ENCODE assay signal across 8 cellular contexts in the genomic region with DNA sequence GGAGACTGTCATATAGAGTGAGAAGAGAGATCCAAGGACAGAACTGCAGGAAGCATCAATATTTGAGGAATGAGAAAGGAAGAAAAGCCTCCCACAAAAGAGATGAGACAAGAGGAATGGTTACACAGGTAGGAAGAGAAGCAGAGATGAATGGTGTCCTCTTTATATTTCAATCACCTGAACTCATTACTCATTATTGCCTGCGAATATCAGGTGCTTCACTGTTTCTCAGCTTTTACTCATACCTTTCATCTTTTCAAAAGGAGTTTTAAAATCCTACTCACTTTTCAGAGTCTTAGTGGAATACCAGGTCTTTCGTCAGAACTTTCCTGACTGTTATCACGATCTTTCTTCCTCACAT. TPM values are rescaled to one million over a fixed set of nuclear protein-coding genes. Genes with fewer than 3 reads are reported as not detected.
A peak's percentile ranks its signal among the peaks of the same experiment; 100 is the strongest.
DNase-seq lines count a peak whose midpoint lies in the region; ATAC-seq and TF ChIP-seq lines count a peak whose summit lies in the region.

No MANE protein-coding gene starts in this region.

- no peaks in the 10 kb centered on the region for H3K27me3 ChIP-seq in mesenchymal stem cell (ENCODE audit: control insufficient read depth in 1 of 2, insufficient read depth in 1 of 2, low read length in 2 of 2)
- H3K27me3 ChIP-seq in A673 (replicated peaks; ENCODE audit: insufficient read depth, low read depth, low read length, poor library complexity), result no peaks in the 10 kb centered on the region

- H2BK5ac ChIP-seq in mesenchymal stem cell (ENCODE audit: low read depth, low read length, poor library complexity, severe bottlenecking), result no peak overlapping the region

- no peak overlapping the region for H2AFZ ChIP-seq in mesenchymal stem cell (ENCODE audit: low read depth, low read length)

- H3K79me1 ChIP-seq in mesenchymal stem cell (replicated peaks; ENCODE audit: low read length, poor library complexity, severe bottlenecking), result no peaks in the 10 kb centered on the region

- H3K36me3 Mint-ChIP-seq in activated naive CD8-positive, alpha-beta T cell, result peaks cover 6% of the 10 kb centered on the region

- H4K8ac ChIP-seq in mesenchymal stem cell (ENCODE audit: low read length), result no peak overlapping the region

- no peak overlapping the region for H2BK12ac ChIP-seq in mesenchymal stem cell (ENCODE audit: low read length in 2 of 2)

- ATAC-seq in GM18861 (IDR thresholded peaks at IDR 0.05; ENCODE audit: unreplicated experiment), result peak; percentile 25
- ATAC-seq in HG02798 (IDR thresholded peaks at IDR 0.05; ENCODE audit: poor library complexity, unreplicated experiment), result peak; percentile 31

- H3K23ac ChIP-seq in mesenchymal stem cell (ENCODE audit: low read length in 2 of 2), result no peak overlapping the region

- H3K14ac ChIP-seq in mesenchymal stem cell (ENCODE audit: low read length in 2 of 2), result no peak overlapping the region

- POLR2A ChIA-PET in A673 (lab: Charles Lee; ENCODE audit: low non-redundant PET), result no interaction called here

- no peak overlapping the region for H3K4ac ChIP-seq in mesenchymal stem cell (ENCODE audit: low read depth in 1 of 2, low read length in 2 of 2)

- peak overlapping the region in 1 of 2 experiments; percentile 70 for H3K4me3 ChIP-seq in mesenchymal stem cell (ENCODE audit: insufficient read depth in 1 of 2, low read depth in 1 of 2, low read length in 2 of 2)
- no peak overlapping the region for H3K4me3 ChIP-seq in A673 (ENCODE audit: low read depth, low read length, poor library complexity, severe bottlenecking)

- peaks cover 32% of the 10 kb centered on the region for H3K4me1 Mint-ChIP-seq in activated naive CD8-positive, alpha-beta T cell (ENCODE audit: low read depth)

- DNase-seq in mesenchymal stem cell (no peak), KG1 (lab: John Stamatoyannopoulos, UW) (no peak), A673 (ENCODE audit: low spot score) (no peak), DMS 273 treated with DMSO at 0.1 percent for 48 hours (lab: John Stamatoyannopoulos, UW) (no peak)
- DNase-seq in central memory CD4-positive, alpha-beta T cell, result no peak

- no peak overlapping the region for H2AK5ac ChIP-seq in mesenchymal stem cell (ENCODE audit: low read length, severe bottlenecking)

- TF ChIP-seq CTCF in A673 (conservative IDR thresholded peaks at IDR 0.05; ENCODE audit: low read depth, low read length), result no peak

- no peak overlapping the region for H2BK15ac ChIP-seq in mesenchymal stem cell (ENCODE audit: low read depth, poor library complexity, severe bottlenecking)

- CTCF ChIA-PET in A673 (lab: Charles Lee), result no interaction called here

- H2BK120ac ChIP-seq in mesenchymal stem cell (ENCODE audit: low read depth, low read length), result no peak overlapping the region

- peak overlapping the region; percentile 92 for H3K4me3 Mint-ChIP-seq in activated naive CD8-positive, alpha-beta T cell

- peak overlapping the region; percentile 95 for H3K27ac Mint-ChIP-seq in activated naive CD8-positive, alpha-beta T cell

- H3K27me3 Mint-ChIP-seq in activated naive CD8-positive, alpha-beta T cell, result peaks cover 2% of the 10 kb centered on the region

- intact Hi-C loops in A673 (cut with micrococcal nuclease; ENCODE audit: unreplicated experiment), result no loop called here

- no peak overlapping the region for H3K27ac ChIP-seq in mesenchymal stem cell (ENCODE audit: low read length, poor library complexity, severe bottlenecking)
- H3K27ac ChIP-seq in A673 (ENCODE audit: low read depth, low read length, poor library complexity, severe bottlenecking), result no peak overlapping the region

- no peaks in the 10 kb centered on the region for H3K36me3 ChIP-seq in mesenchymal stem cell (ENCODE audit: control insufficient read depth in 1 of 2, insufficient read depth in 2 of 2, low read depth in 1 of 2, low read length in 2 of 2)
- H3K36me3 ChIP-seq in A673 (ENCODE audit: insufficient read depth, low read length, poor library complexity, severe bottlenecking), result no peaks in the 10 kb centered on the region

- H3K9me3 Mint-ChIP-seq in activated naive CD8-positive, alpha-beta T cell (ENCODE audit: low read depth), result peaks cover 4% of the 10 kb centered on the region

- BruUV-seq in A673 (replicated peaks; lab: Mats Ljungman, UMichigan), result no TSS peak

- no peak overlapping the region for H4K91ac ChIP-seq in mesenchymal stem cell (ENCODE audit: low read length)

- WGBS in mesenchymal stem cell, result 51% methylated on average over 3 of the region's 3 CpGs

- H3K9me3 ChIP-seq in mesenchymal stem cell (ENCODE audit: control insufficient read depth, low read length), result no peaks in the 10 kb centered on the region
- no peaks in the 10 kb centered on the region for H3K9me3 ChIP-seq in A673 (ENCODE audit: low read depth, low read length, poor library complexity, severe bottlenecking)

- H3K18ac ChIP-seq in mesenchymal stem cell (ENCODE audit: low read depth in 1 of 2, low read length in 2 of 2), result no peak overlapping the region

- peak overlapping the region; percentile 61 for H3K9ac ChIP-seq in mesenchymal stem cell (ENCODE audit: low read length)

- no peak overlapping the region for H3K4me2 ChIP-seq in mesenchymal stem cell (ENCODE audit: low read length, poor library complexity, severe bottlenecking)

- H3K4me1 ChIP-seq in mesenchymal stem cell (ENCODE audit: control insufficient read depth, insufficient read depth, low read depth, low read length) (no peaks in the 10 kb centered on the region), A673 (ENCODE audit: insufficient read depth, low read length, poor library complexity, severe bottlenecking) (no peaks in the 10 kb centered on the region)

RNA-seq across cellular contexts. Expression of gene SEC24D, which starts 14.9 kb away (rescaled TPM):
- 106 TPM for polyA plus RNA-seq in mesenchymal stem cell (2013, experiment 1 of 2)
- polyA plus RNA-seq in mesenchymal stem cell (2013, experiment 2 of 2), result 98.8 TPM
- total RNA-seq in A673 (2021), result 33.1 and 35.8 TPM in 2 replicates

RNA-seq across cellular contexts. Expression of gene SYNPO2, which starts 37.9 kb away (rescaled TPM):
- polyA plus RNA-seq in mesenchymal stem cell (2013, experiment 1 of 2), result 3.2 TPM
- polyA plus RNA-seq in mesenchymal stem cell (2013, experiment 2 of 2), result 3.1 TPM
- total RNA-seq in A673 (2021), result 0.20 and 0.26 TPM in 2 replicates
